ENCODE assay signal across 1 cellular context in genomic region chr19:16076154-16076957, GRCh38.
TF ChIP-seq lines count a peak whose summit lies in the region.

TSS of gene TPM4 (plus strand) at chr19:16076495. CDS start at chr19:16076566, 71 bp downstream.

TF ChIP-seq in HepG2, 621 proteins besides CTCF, POLR2A, EP300 and RAD21 (continued from another document and continues in another):
- TF ChIP-seq, protein P1, sequence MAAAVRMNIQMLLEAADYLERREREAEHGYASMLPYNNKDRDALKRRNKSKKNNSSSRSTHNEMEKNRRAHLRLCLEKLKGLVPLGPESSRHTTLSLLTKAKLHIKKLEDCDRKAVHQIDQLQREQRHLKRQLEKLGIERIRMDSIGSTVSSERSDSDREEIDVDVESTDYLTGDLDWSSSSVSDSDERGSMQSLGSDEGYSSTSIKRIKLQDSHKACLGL (CRISPR knock-in tag; IDR thresholded peaks at IDR 0.05) = no peak; the same call in 1 of the 2 replicates
- 0 out of 2 replicates have a peak, but pooled peaks have one; percentile 49 for TF ChIP-seq MED13 (CRISPR knock-in tag; IDR thresholded peaks at IDR 0.05)
- no peak for TF ChIP-seq ZNF792 (CRISPR knock-in tag; IDR thresholded peaks at IDR 0.05)
- no peak for TF ChIP-seq ZNF24 (IDR thresholded peaks at IDR 0.05)
- TF ChIP-seq ZNF747 (CRISPR knock-in tag; IDR thresholded peaks at IDR 0.05; ENCODE audit: borderline replicate concordance) = no peak
- peak; percentile 77; the same call in 1 of the 2 replicates for TF ChIP-seq ZHX2 (IDR thresholded peaks at IDR 0.05; ENCODE audit: low read depth)
- TF ChIP-seq ZHX2 (CRISPR knock-in tag; IDR thresholded peaks at IDR 0.05; ENCODE audit: borderline replicate concordance) = no peak
- TF ChIP-seq ZFX (CRISPR knock-in tag; IDR thresholded peaks at IDR 0.05; ENCODE audit: low read depth) = peak; percentile 71
- peak; percentile 73; the same call in 1 of the 2 replicates for TF ChIP-seq ZNF564 (CRISPR knock-in tag; IDR thresholded peaks at IDR 0.05)
- peak; percentile 86 for TF ChIP-seq ZNF878 (CRISPR knock-in tag; IDR thresholded peaks at IDR 0.05)
- TF ChIP-seq ZNF253 (CRISPR knock-in tag; IDR thresholded peaks at IDR 0.05; ENCODE audit: borderline replicate concordance) = no peak
- TF ChIP-seq ZNF441 (CRISPR knock-in tag; IDR thresholded peaks at IDR 0.05; ENCODE audit: borderline replicate concordance) = no peak
- no peak for TF ChIP-seq ZNF382 (CRISPR knock-in tag; IDR thresholded peaks at IDR 0.05; ENCODE audit: borderline replicate concordance)
- no peak for TF ChIP-seq ZNF598 (CRISPR knock-in tag; IDR thresholded peaks at IDR 0.05; ENCODE audit: borderline replicate concordance)
- no peak for TF ChIP-seq FOXJ3 (CRISPR knock-in tag; IDR thresholded peaks at IDR 0.05; ENCODE audit: borderline replicate concordance)
- no peak for TF ChIP-seq HDAC6 (IDR thresholded peaks at IDR 0.05; ENCODE audit: low read depth, low read length)
- TF ChIP-seq, protein P2, sequence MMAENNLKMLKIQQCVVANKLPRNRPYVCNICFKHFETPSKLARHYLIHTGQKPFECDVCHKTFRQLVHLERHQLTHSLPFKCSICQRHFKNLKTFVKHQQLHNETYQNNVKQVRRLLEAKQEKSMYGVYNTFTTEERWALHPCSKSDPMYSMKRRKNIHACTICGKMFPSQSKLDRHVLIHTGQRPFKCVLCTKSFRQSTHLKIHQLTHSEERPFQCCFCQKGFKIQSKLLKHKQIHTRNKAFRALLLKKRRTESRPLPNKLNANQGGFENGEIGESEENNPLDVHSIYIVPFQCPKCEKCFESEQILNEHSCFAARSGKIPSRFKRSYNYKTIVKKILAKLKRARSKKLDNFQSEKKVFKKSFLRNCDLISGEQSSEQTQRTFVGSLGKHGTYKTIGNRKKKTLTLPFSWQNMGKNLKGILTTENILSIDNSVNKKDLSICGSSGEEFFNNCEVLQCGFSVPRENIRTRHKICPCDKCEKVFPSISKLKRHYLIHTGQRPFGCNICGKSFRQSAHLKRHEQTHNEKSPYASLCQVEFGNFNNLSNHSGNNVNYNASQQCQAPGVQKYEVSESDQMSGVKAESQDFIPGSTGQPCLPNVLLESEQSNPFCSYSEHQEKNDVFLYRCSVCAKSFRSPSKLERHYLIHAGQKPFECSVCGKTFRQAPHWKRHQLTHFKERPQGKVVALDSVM (CRISPR knock-in tag; IDR thresholded peaks at IDR 0.05) = peak; percentile 65
- TF ChIP-seq, protein P3, sequence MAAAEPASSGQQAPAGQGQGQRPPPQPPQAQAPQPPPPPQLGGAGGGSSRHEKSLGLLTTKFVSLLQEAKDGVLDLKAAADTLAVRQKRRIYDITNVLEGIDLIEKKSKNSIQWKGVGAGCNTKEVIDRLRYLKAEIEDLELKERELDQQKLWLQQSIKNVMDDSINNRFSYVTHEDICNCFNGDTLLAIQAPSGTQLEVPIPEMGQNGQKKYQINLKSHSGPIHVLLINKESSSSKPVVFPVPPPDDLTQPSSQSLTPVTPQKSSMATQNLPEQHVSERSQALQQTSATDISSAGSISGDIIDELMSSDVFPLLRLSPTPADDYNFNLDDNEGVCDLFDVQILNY (CRISPR knock-in tag; conservative IDR thresholded peaks at IDR 0.05) = 0 out of 2 replicates have a peak, but pooled peaks have one; percentile 43
- TF ChIP-seq PHF20 (CRISPR knock-in tag; IDR thresholded peaks at IDR 0.05) = peak; percentile 47; the same call in 1 of the 2 replicates
- TF ChIP-seq ZNF101 (CRISPR knock-in tag; IDR thresholded peaks at IDR 0.05; ENCODE audit: borderline replicate concordance, low read depth) = no peak
- TF ChIP-seq HNF4G (IDR thresholded peaks at IDR 0.05; ENCODE audit: borderline replicate concordance, low read depth, low read length) = no peak
- TF ChIP-seq HNF4G (CRISPR knock-in tag; IDR thresholded peaks at IDR 0.05; ENCODE audit: borderline replicate concordance, low read depth) = no peak
- no peak for TF ChIP-seq ZNF432 (CRISPR knock-in tag; IDR thresholded peaks at IDR 0.05; ENCODE audit: borderline replicate concordance)
- peak; percentile 71; the same call in 1 of the 2 replicates for TF ChIP-seq ZFP91 (CRISPR knock-in tag; IDR thresholded peaks at IDR 0.05; ENCODE audit: borderline replicate concordance)
- no peak for TF ChIP-seq ZNF75D (CRISPR knock-in tag; IDR thresholded peaks at IDR 0.05; ENCODE audit: borderline replicate concordance)
- peak; percentile 49; the same call in 1 of the 2 replicates for TF ChIP-seq PHF21A (CRISPR knock-in tag; IDR thresholded peaks at IDR 0.05)
- TF ChIP-seq ZNF34 (CRISPR knock-in tag; IDR thresholded peaks at IDR 0.05; ENCODE audit: borderline replicate concordance) = no peak; the same call in 1 of the 2 replicates
- TF ChIP-seq PATZ1 (CRISPR knock-in tag; IDR thresholded peaks at IDR 0.05) = peak; percentile 39; the same call in 1 of the 2 replicates
- TF ChIP-seq NCOA1 (CRISPR knock-in tag; IDR thresholded peaks at IDR 0.05) = no peak
- peak; percentile 7 for TF ChIP-seq AGO2 (optimal IDR thresholded peaks at IDR 0.05; ENCODE audit: low read depth, low read length)
- no peak for TF ChIP-seq SMAD1 (CRISPR knock-in tag; IDR thresholded peaks at IDR 0.05; ENCODE audit: borderline replicate concordance, low read depth)
- no peak for TF ChIP-seq SUZ12 (IDR thresholded peaks at IDR 0.05; ENCODE audit: low read depth, low read length)
- TF ChIP-seq KAT2B (IDR thresholded peaks at IDR 0.05; ENCODE audit: borderline replicate concordance, low read depth, low read length) = no peak
- TF ChIP-seq, protein P4, sequence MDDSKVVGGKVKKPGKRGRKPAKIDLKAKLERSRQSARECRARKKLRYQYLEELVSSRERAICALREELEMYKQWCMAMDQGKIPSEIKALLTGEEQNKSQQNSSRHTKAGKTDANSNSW (CRISPR knock-in tag; IDR thresholded peaks at IDR 0.05; ENCODE audit: borderline replicate concordance) = no peak
- peak; percentile 32; the same call in 1 of the 2 replicates for TF ChIP-seq ARID4A (CRISPR knock-in tag; IDR thresholded peaks at IDR 0.05; ENCODE audit: borderline replicate concordance)
- peak; percentile 33; the same call in 1 of the 2 replicates for TF ChIP-seq GABPB1 (CRISPR knock-in tag; IDR thresholded peaks at IDR 0.05)
- TF ChIP-seq SNAPC2 (CRISPR knock-in tag; IDR thresholded peaks at IDR 0.05) = no peak
- TF ChIP-seq CHCHD3 (CRISPR knock-in tag; IDR thresholded peaks at IDR 0.05) = peak; percentile 78; the same call in 1 of the 2 replicates
- peak; percentile 75; the same call in 1 of the 2 replicates for TF ChIP-seq UBTF (CRISPR knock-in tag; IDR thresholded peaks at IDR 0.05)
- TF ChIP-seq SPEN (CRISPR knock-in tag; IDR thresholded peaks at IDR 0.05; ENCODE audit: low read depth) = 0 out of 2 replicates have a peak, but pooled peaks have one; percentile 12
